In the genomic region with DNA sequence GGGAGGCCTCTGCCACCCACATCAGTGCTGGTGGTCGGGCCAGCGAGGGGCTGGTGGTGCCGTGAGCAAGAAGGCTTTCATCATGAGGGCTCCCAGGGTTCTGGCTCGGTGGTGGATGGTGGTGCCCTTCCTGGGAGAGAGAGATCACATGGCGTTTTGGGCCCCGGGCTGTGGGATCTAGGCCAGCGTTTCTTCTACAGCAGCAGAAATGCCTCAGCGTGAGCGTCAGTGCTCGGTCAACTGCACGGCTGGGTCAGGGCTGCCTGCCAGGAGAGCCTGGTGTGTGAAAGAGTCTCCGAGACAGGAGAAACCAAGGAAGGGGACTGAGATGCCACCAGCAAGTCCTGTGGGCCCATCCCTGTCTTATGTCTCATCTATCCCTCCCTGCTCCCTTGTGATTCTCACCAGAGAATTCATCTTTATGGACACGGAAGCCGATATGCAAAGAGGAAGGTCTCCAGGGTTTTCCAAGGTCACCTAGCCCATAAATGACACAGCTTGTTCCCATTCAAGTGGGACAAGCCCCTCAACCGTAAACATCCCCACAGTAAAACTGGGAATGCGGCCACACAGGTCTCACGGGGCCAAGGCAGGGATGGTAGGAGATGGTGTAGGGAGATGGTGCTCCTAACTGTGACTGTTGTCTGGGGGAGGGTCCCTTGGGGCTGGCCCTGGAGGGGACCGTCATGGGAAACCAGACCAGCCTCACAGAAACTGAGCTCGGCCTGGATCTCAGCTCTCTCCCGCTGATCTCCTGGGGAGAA, we compare ENCODE assay signal across 15 cellular contexts.
DNase-seq lines count a peak whose midpoint lies in the region; ATAC-seq, FAIRE-seq and TF ChIP-seq lines count a peak whose summit lies in the region.
"Had no signal": no experiment of that assay in that cellular context is flagged by ENCODE, and none has a peak within 500 bp of the region (broad histone marks: within the 10 kb centered on the region; RNA-seq: fewer than 3 reads in every experiment).

No MANE protein-coding gene starts in this region.

- ATAC-seq in Panc1 (peak; percentile 42; the same call in 1 of the 2 replicates), HepG2 (no peak)
- ATAC-seq: activated T-helper 17 cell treated with anti-CD3 and anti-CD28 coated beads, Interleukin-2, amount 50 U/mL, for 72 hours; HCT116 had no signal

- CTCF ChIA-PET in Panc1 (lab: Charles Lee) (no interaction called here), HepG2 (lab: Yijun Ruan, JAX; ENCODE audit: low intra/inter-chr PET ratio, low total read pairs) (no interaction called here)

- BruUV-seq in Panc1 (replicated peaks; lab: Mats Ljungman, UMichigan): no TSS peak
- no TSS peak for BruUV-seq in HepG2 (replicated peaks; lab: Mats Ljungman, UMichigan)

- TF ChIP-seq CTCF in Panc1 (IDR thresholded peaks at IDR 0.05) (no peak), fibroblast of villous mesenchyme (IDR thresholded peaks at IDR 0.05; ENCODE audit: insufficient read depth, low read depth, low read length) (no peak), transverse colon (IDR thresholded peaks at IDR 0.05) (no peak), D721Med (IDR thresholded peaks at IDR 0.05; ENCODE audit: insufficient read depth, missing control alignments) (no peak), HepG2 (CRISPR knock-in tag; IDR thresholded peaks at IDR 0.05) (no peak)

- no peak overlapping the region for H3K4me2 ChIP-seq in HepG2 (ENCODE audit: low read depth, low read length)

- POLR2A ChIA-PET in Panc1 (lab: Charles Lee) (no interaction called here), HepG2 (lab: Yijun Ruan, JAX) (no interaction called here)

- no peak for TF ChIP-seq RAD21 in HepG2 (CRISPR knock-in tag; IDR thresholded peaks at IDR 0.05)

- peaks cover 3% of the 10 kb centered on the region; the same call in 1 of the 2 replicates for H4K20me1 ChIP-seq in HepG2 (ENCODE audit: insufficient read depth, low read length)

- H3K4me3 ChIP-seq in Panc1 (ENCODE audit: low read depth in 2 of 2, low read length in 2 of 2): no peak overlapping the region
- H3K4me3 ChIP-seq in fibroblast of villous mesenchyme (ENCODE audit: low read depth, low read length): no peak overlapping the region
- no peak overlapping the region for H3K4me3 ChIP-seq in transverse colon
- H3K4me3 ChIP-seq in HepG2 (replicated peaks in 1 of 3; ENCODE audit: insufficient read depth in 1 of 3, low read depth in 2 of 3, low read length in 3 of 3): no peak overlapping the region

- no peak for TF ChIP-seq POLR2A in transverse colon (IDR thresholded peaks at IDR 0.05)
- no peak for TF ChIP-seq POLR2A in HepG2 (IDR thresholded peaks at IDR 0.05; ENCODE audit: insufficient read depth in 1 of 2, low read depth in 2 of 2, low read length in 2 of 2)

- TF ChIP-seq EP300 in transverse colon (IDR thresholded peaks at IDR 0.05; ENCODE audit: low read depth) (no peak), HepG2 (IDR thresholded peaks at IDR 0.05; ENCODE audit: low read depth in 2 of 2, low read length in 2 of 2) (no peak), HepG2 (CRISPR knock-in tag; IDR thresholded peaks at IDR 0.05; ENCODE audit: borderline replicate concordance) (no peak)

- DNase-seq in Panc1 (ENCODE audit: low read depth, low spot score) (no peak), fibroblast of villous mesenchyme (ENCODE audit: low read depth) (peak; percentile 22), midbrain (lab: John Stamatoyannopoulos, UW) (peak; percentile 83), transverse colon (peak; percentile 40), D721Med (ENCODE audit: insufficient read length, low spot score) (no peak), HepG2 (ENCODE audit: low spot score) (no peak), NCI-H345 treated with DMSO at 0.1 percent for 48 hours (lab: John Stamatoyannopoulos, UW; ENCODE audit: unreplicated experiment) (no peak)
- DNase-seq in activated naive CD4-positive, alpha-beta T cell treated with anti-CD3 and anti-CD28 coated beads, Interleukin-2, amount 50 U/mL, for 16 hours: no peak
- DNase-seq: activated CD4-positive, alpha-beta T cell treated with anti-CD3 and anti-CD28 coated beads, Interleukin-2, amount 50 U/mL, for 1 hour; NCI-H146; NCI-H69 had no signal

- H3K36me3 ChIP-seq in Panc1 (ENCODE audit: control insufficient read depth, insufficient read depth, low read length): no peaks in the 10 kb centered on the region
- no peaks in the 10 kb centered on the region for H3K36me3 ChIP-seq in transverse colon
- H3K36me3 ChIP-seq in HepG2 (replicated peaks in 1 of 2; ENCODE audit: control insufficient read depth in 1 of 2, insufficient read depth in 2 of 2, low read length in 2 of 2): no peaks in the 10 kb centered on the region

- WGBS in transverse colon (ENCODE audit: low coverage in 1 of 2), 2 donors: 59% methylated on average over 20 of the region's 20 CpGs; no CpG with 5 or more reads in 1 of the 2 donors
- 17% methylated on average over 11 of the region's 20 CpGs for WGBS in HepG2 (ENCODE audit: low lambda C conversion rate)

- H3K27me3 ChIP-seq in Panc1 (ENCODE audit: control insufficient read depth, insufficient read depth, low read length) (no peaks in the 10 kb centered on the region), transverse colon (no peaks in the 10 kb centered on the region), HepG2 (ENCODE audit: control insufficient read depth in 1 of 2, insufficient read depth in 2 of 2, low read length in 2 of 2) (peaks cover 3 to 76% of the 10 kb centered on the region in 2 experiments; a peak in 4 of 5 replicates)

- H3K27ac ChIP-seq in Panc1 (ENCODE audit: low read length) (no peak overlapping the region), transverse colon (peak overlapping the region in 1 of 4 donors; percentile 13), HepG2 (ENCODE audit: extremely low read length, insufficient read depth, low read length) (no peak overlapping the region)
- H3K27ac ChIP-seq: epithelial cell of prostate had no signal

- intact Hi-C loops in Panc1 (cut with micrococcal nuclease; ENCODE audit: unreplicated experiment) (loop anchor here (10.0 kb wide), 1 partner anchor 187 kb away; no protein-coding TSS in a partner anchor), transverse colon (cut with DNase I; ENCODE audit: low total_unique reads) (no loop called here), HepG2 (cut with micrococcal nuclease; ENCODE audit: unreplicated experiment) (no loop called here)

- H3K79me2 ChIP-seq in HepG2 (ENCODE audit: insufficient read depth, low read length): no peaks in the 10 kb centered on the region

- no peak overlapping the region for H2AFZ ChIP-seq in HepG2 (ENCODE audit: low read length)

- H3K9ac ChIP-seq in HepG2 (ENCODE audit: insufficient read depth, low read depth, low read length): no peak overlapping the region

- peaks cover 3% of the 10 kb centered on the region; the same call in 1 of the 2 replicates for H3K4me1 ChIP-seq in Panc1 (ENCODE audit: control insufficient read depth, insufficient read depth, low read length)
- peaks cover 0 to 16% (median 9%) of the 10 kb centered on the region in 4 donors for H3K4me1 ChIP-seq in transverse colon
- no peaks in the 10 kb centered on the region for H3K4me1 ChIP-seq in HepG2 (ENCODE audit: insufficient read depth, low read length)

- FAIRE-seq in D721Med (lab: Jason Lieb, UNC) (no peak), HepG2 (lab: Jason Lieb, UNC) (no peak)
- FAIRE-seq: bronchial epithelial cell had no signal

- H3K9me3 ChIP-seq in Panc1 (ENCODE audit: control insufficient read depth, insufficient read depth, low read depth, low read length) (no peaks in the 10 kb centered on the region), transverse colon (no peaks in the 10 kb centered on the region), HepG2 (ENCODE audit: low read length) (no peaks in the 10 kb centered on the region)

- in situ Hi-C loops in Panc1 (cut with HindIII; ENCODE audit: low pct_unique_long_range_greater_than_20kb, low sequenced_read_pairs): no loop called here
- in situ Hi-C loops in transverse colon (cut with MboI; ENCODE audit: low pct_ligation_motif_present in 1 of 4, low pct_unique_long_range_greater_than_20kb in 1 of 4, low sequenced_read_pairs in 3 of 4): loop anchor here in 1 of 4 donors (10.0 kb wide), 1 partner anchor 97 kb away; the partner anchor contains the start of gene SORCS2
- in situ Hi-C loops in HepG2 (cut with HindIII; ENCODE audit: extremely low pct_ligation_motif_present, low pct_unique_long_range_greater_than_20kb): loop anchor here (5.0 kb wide), 1 partner anchor 99 kb away; the partner anchor contains the start of gene SORCS2

TF ChIP-seq in HepG2, 621 proteins besides CTCF, POLR2A, EP300 and RAD21 (continues in another document):
- TF ChIP-seq CENPBD1 (CRISPR knock-in tag; IDR thresholded peaks at IDR 0.05; ENCODE audit: borderline replicate concordance, low read depth) (no peak), SMAD3 (CRISPR knock-in tag; IDR thresholded peaks at IDR 0.05) (no peak), ZNF737 (CRISPR knock-in tag; IDR thresholded peaks at IDR 0.05; ENCODE audit: borderline replicate concordance) (no peak), ZNF431 (CRISPR knock-in tag; IDR thresholded peaks at IDR 0.05; ENCODE audit: borderline replicate concordance, low read depth) (no peak), SP5 (CRISPR knock-in tag; IDR thresholded peaks at IDR 0.05; ENCODE audit: borderline replicate concordance, low read depth) (no peak), FIP1L1 (IDR thresholded peaks at IDR 0.05; ENCODE audit: borderline replicate concordance, insufficient read depth, low read depth, low read length) (no peak)
- TF ChIP-seq, protein P1, sequence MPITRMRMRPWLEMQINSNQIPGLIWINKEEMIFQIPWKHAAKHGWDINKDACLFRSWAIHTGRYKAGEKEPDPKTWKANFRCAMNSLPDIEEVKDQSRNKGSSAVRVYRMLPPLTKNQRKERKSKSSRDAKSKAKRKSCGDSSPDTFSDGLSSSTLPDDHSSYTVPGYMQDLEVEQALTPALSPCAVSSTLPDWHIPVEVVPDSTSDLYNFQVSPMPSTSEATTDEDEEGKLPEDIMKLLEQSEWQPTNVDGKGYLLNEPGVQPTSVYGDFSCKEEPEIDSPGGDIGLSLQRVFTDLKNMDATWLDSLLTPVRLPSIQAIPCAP (CRISPR knock-in tag; IDR thresholded peaks at IDR 0.05; ENCODE audit: low read depth): no peak
- TF ChIP-seq, protein P2, sequence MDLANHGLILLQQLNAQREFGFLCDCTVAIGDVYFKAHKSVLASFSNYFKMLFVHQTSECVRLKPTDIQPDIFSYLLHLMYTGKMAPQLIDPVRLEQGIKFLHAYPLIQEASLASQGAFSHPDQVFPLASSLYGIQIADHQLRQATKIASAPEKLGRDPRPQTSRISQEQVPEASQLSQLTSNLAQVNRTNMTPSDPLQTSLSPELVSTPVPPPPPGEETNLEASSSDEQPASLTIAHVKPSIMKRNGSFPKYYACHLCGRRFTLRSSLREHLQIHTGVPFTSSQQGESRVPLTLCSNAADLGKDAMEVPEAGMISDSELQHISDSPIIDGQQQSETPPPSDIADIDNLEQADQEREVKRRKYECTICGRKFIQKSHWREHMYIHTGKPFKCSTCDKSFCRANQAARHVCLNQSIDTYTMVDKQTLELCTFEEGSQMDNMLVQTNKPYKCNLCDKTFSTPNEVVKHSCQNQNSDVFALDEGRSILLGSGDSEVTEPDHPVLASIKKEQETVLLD (CRISPR knock-in tag; IDR thresholded peaks at IDR 0.05; ENCODE audit: low read depth): no peak

Comparison
In these comparisons a context has a peak if more than half of its experiments do, and no peak if none do; other contexts are left out.
1. DNase-seq: peak in fibroblast of villous mesenchyme (single experiment), midbrain (single experiment) and transverse colon (single experiment); none in Panc1 (single experiment), D721Med (single experiment), HepG2 (single experiment), activated naive CD4-positive, alpha-beta T cell treated with anti-CD3 and anti-CD28 coated beads, Interleukin-2, amount 50 U/mL, for 16 hours (single experiment) and NCI-H345 treated with DMSO at 0.1 percent for 48 hours (single experiment).